1 cellular context compared by ENCODE assay signal in the genomic region with DNA sequence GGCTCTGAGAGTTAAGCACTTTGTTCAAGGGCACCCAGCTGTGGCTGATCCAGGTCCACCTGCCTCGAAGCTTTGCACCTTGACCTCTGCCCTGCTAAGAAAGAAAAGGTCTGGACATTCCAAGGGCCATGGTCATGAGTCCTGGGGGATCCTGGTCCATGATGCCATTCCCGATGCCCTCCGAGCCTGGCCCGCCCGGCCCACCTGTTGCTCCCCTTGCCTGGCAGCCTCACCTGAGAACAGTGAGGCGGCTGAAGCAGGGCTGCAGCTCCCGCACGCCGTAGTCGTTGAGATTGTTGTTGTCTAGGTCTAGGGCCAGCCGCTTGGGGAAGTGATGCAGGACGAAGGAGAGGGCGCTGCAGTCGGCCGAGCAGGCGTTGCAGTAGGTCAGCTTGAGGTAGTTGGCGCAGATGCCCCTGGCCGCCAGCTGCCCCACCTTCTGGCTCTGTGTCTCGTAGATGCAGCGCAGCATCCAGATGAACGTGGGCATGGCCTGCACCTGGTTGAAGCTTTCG.
A peak's percentile ranks its signal among the peaks of the same experiment; 100 is the strongest.
TF ChIP-seq lines count a peak whose summit lies in the region.

No MANE protein-coding gene starts in this region.

TF ChIP-seq in HepG2, 621 proteins besides CTCF, POLR2A, EP300 and RAD21:
- TF ChIP-seq HNRNPL (IDR thresholded peaks at IDR 0.05; ENCODE audit: low read depth, low read length), result 0 out of 2 replicates have a peak, but pooled peaks have one; percentile 21
- no peak for TF ChIP-seq ISX (CRISPR knock-in tag; conservative IDR thresholded peaks at IDR 0.05)
- no peak for TF ChIP-seq U2AF1 (optimal IDR thresholded peaks at IDR 0.05; ENCODE audit: low read depth, low read length)
- no peak for TF ChIP-seq ZNF468 (CRISPR knock-in tag; IDR thresholded peaks at IDR 0.05)
- TF ChIP-seq PRDM4 (CRISPR knock-in tag; IDR thresholded peaks at IDR 0.05; ENCODE audit: borderline replicate concordance), result no peak
- TF ChIP-seq FOXO4 (CRISPR knock-in tag; conservative IDR thresholded peaks at IDR 0.05), result no peak
- TF ChIP-seq, protein P1, sequence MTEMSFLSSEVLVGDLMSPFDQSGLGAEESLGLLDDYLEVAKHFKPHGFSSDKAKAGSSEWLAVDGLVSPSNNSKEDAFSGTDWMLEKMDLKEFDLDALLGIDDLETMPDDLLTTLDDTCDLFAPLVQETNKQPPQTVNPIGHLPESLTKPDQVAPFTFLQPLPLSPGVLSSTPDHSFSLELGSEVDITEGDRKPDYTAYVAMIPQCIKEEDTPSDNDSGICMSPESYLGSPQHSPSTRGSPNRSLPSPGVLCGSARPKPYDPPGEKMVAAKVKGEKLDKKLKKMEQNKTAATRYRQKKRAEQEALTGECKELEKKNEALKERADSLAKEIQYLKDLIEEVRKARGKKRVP (CRISPR knock-in tag; IDR thresholded peaks at IDR 0.05), result no peak
- no peak for TF ChIP-seq ZNF580 (CRISPR knock-in tag; IDR thresholded peaks at IDR 0.05; ENCODE audit: borderline replicate concordance, low read depth)
